Comparison of ENCODE assay signal across 8 cellular contexts in genomic region chr5:141617128-141617527, GRCh38. TPM values are rescaled to one million over a fixed set of nuclear protein-coding genes. Genes with fewer than 3 reads are reported as not detected.
DNase-seq lines count a peak whose midpoint lies in the region; ATAC-seq and TF ChIP-seq lines count a peak whose summit lies in the region.

No MANE protein-coding gene starts in this region.

- no peaks in the 10 kb centered on the region for H3K9me3 ChIP-seq in adrenal gland (replicated peaks in 1 of 3)
- H3K9me3 ChIP-seq in upper lobe of left lung, result no peaks in the 10 kb centered on the region

- TF ChIP-seq CTCF in adrenal gland (IDR thresholded peaks at IDR 0.05) (no peak), lower leg skin (IDR thresholded peaks at IDR 0.05) (no peak), upper lobe of left lung (IDR thresholded peaks at IDR 0.05) (no peak)

- intact Hi-C loops in activated naive CD4-positive, alpha-beta T cell treated with anti-CD3 and anti-CD28 coated beads for 36 hours (cut with micrococcal nuclease), result loop anchor here (5.0 to 10.0 kb wide), 7 partner anchors 95 to 1502 kb away; partner anchors contain the start of genes ANKHD1, APBB3, IK and NDUFA2
- intact Hi-C loops in adrenal gland (cut with DNase I), result no loop called here
- intact Hi-C loops in lower leg skin (cut with DNase I; ENCODE audit: low total_unique reads), result no loop called here

- H3K27me3 Mint-ChIP-seq in activated naive CD4-positive, alpha-beta T cell treated with anti-CD3 and anti-CD28 coated beads for 36 hours (ENCODE audit: low read depth), result no peaks in the 10 kb centered on the region

- TF ChIP-seq EP300 in upper lobe of left lung (IDR thresholded peaks at IDR 0.05), result no peak

- peak overlapping the region; percentile 82 to 92 (median 92) for H3K27ac ChIP-seq in adrenal gland
- peak overlapping the region; percentile 95 to 98 (median 97) for H3K27ac ChIP-seq in upper lobe of left lung

- H3K36me3 ChIP-seq in adrenal gland (replicated peaks in 1 of 2) (peaks cover 0 to 24% of the 10 kb centered on the region in 2 donors), upper lobe of left lung (peaks cover 0 to 24% (median 11%) of the 10 kb centered on the region in 4 donors)

- TF ChIP-seq POLR2A in adrenal gland (IDR thresholded peaks at IDR 0.05) (no peak), lower leg skin (IDR thresholded peaks at IDR 0.05) (no peak), upper lobe of left lung (IDR thresholded peaks at IDR 0.05) (no peak)

- CTCF ChIA-PET in activated naive CD4-positive, alpha-beta T cell treated with anti-CD3 and anti-CD28 coated beads for 36 hours (lab: Charles Lee), result interaction anchor here (0.7 to 8.5 kb wide), 11 partner anchors 9 to 93 kb away, joined by 3 to 197 read pairs (median 9); partner anchors contain the start of genes HDAC3 and RELL2

- H3K27me3 ChIP-seq in adrenal gland (no peaks in the 10 kb centered on the region), upper lobe of left lung (no peaks in the 10 kb centered on the region)

- H3K4me1 Mint-ChIP-seq in activated naive CD4-positive, alpha-beta T cell treated with anti-CD3 and anti-CD28 coated beads for 36 hours (ENCODE audit: low read depth), result peaks cover 60% of the 10 kb centered on the region

- DNase-seq in activated naive CD4-positive, alpha-beta T cell treated with anti-CD3 and anti-CD28 coated beads for 36 hours, result no peak
- DNase-seq in activated naive CD4-positive, alpha-beta T cell treated with anti-CD3 and anti-CD28 coated beads, Interleukin-2, amount 50 U/mL, for 16 hours, result no peak
- DNase-seq in adrenal gland (no peak), lower leg skin (ENCODE audit: low spot score in 2 of 2) (no peak), upper lobe of left lung (no peak), NCI-H446 treated with DMSO at 0.1 percent for 48 hours (lab: John Stamatoyannopoulos, UW) (no peak)
- no peak for DNase-seq in activated effector memory CD4-positive, alpha-beta T cell treated with Interleukin-2 at 50 U/mL for 16 hours

- ATAC-seq in upper lobe of left lung (ENCODE audit: low FRiP score in 2 of 2) (no peak), HG03378 (IDR thresholded peaks at IDR 0.05; ENCODE audit: unreplicated experiment) (no peak)

- peak overlapping the region; percentile 98 for H3K4me3 Mint-ChIP-seq in activated naive CD4-positive, alpha-beta T cell treated with anti-CD3 and anti-CD28 coated beads for 36 hours

- peak overlapping the region; percentile 99 for H3K27ac Mint-ChIP-seq in activated naive CD4-positive, alpha-beta T cell treated with anti-CD3 and anti-CD28 coated beads for 36 hours

- H3K36me3 Mint-ChIP-seq in activated naive CD4-positive, alpha-beta T cell treated with anti-CD3 and anti-CD28 coated beads for 36 hours (ENCODE audit: low read depth), result peaks cover 15% of the 10 kb centered on the region

- H3K4me1 ChIP-seq in adrenal gland (replicated peaks in 1 of 2) (peaks cover 13 to 29% of the 10 kb centered on the region in 2 donors), upper lobe of left lung (peaks cover 26 to 43% (median 40%) of the 10 kb centered on the region in 4 donors)

- H3K4me3 ChIP-seq in adrenal gland, result peak overlapping the region in 1 of 4 donors; percentile 55
- peak overlapping the region; percentile 82 for H3K4me3 ChIP-seq in lower leg skin (ENCODE audit: low read depth, poor library complexity, severe bottlenecking)
- H3K4me3 ChIP-seq in upper lobe of left lung, result peak overlapping the region in 3 of 4 donors; percentile 70 to 94 (median 92)

- no peaks in the 10 kb centered on the region for H3K9me3 Mint-ChIP-seq in activated naive CD4-positive, alpha-beta T cell treated with anti-CD3 and anti-CD28 coated beads for 36 hours

- WGBS in adrenal gland, 4 donors, result 30 to 40% (median 34%) methylated on average over 2 of the region's 2 CpGs
- 28 to 36% methylated on average over 2 of the region's 2 CpGs for WGBS in lower leg skin, 2 donors
- 31 to 40% methylated on average over 2 of the region's 2 CpGs for WGBS in upper lobe of left lung, 2 donors

RNA-seq across cellular contexts. Expression of gene DIAPH1, which starts 1.7 kb away (rescaled TPM):
- 100 to 1,000 TPM; 165 to 169 TPM for total RNA-seq in activated naive CD4-positive, alpha-beta T cell treated with anti-CD3 and anti-CD28 coated beads for 36 hours
- 10 to 100 TPM; 44.2 to 91.2 (median 59.0) TPM for total RNA-seq in adrenal gland
- polyA plus RNA-seq in adrenal gland, result 10 to 100 TPM; 30.4 to 35.3 (median 35.0) TPM
- total RNA-seq in lower leg skin, result 100 to 1,000 TPM in 1 of 4 donors, 10 to 100 TPM in 3; 64.9 to 101 (median 88.7) TPM
- 100 to 1,000 TPM in 5 of 6 donors, 10 to 100 TPM in 1; 96.4 to 175 (median 133) TPM for total RNA-seq in upper lobe of left lung

RNA-seq across cellular contexts. Expression of gene HDAC3, which starts 19.5 kb away (rescaled TPM):
- total RNA-seq in activated naive CD4-positive, alpha-beta T cell treated with anti-CD3 and anti-CD28 coated beads for 36 hours, result 10 to 100 TPM; 52.1 to 55.6 TPM
- total RNA-seq in adrenal gland (100 to 1,000 TPM in 1 of 8 donors, 10 to 100 TPM in 7; 53.1 to 101 (median 79.3) TPM), lower leg skin (10 to 100 TPM; 49.4 to 66.4 (median 52.7) TPM), upper lobe of left lung (10 to 100 TPM; 37.2 to 76.5 (median 47.6) TPM)
- 10 to 100 TPM; 68.7 to 92.3 (median 84.9) TPM for polyA plus RNA-seq in adrenal gland

RNA-seq across cellular contexts. Expression of gene RELL2, which starts 19.7 kb away (rescaled TPM):
- total RNA-seq in activated naive CD4-positive, alpha-beta T cell treated with anti-CD3 and anti-CD28 coated beads for 36 hours, result 10 to 100 TPM; 20.9 to 21.1 TPM
- total RNA-seq in adrenal gland, result 10 to 100 TPM in 2 of 8 donors, 1 to 10 TPM in 6; 5.4 to 13.2 (median 7.7) TPM
- 10 to 100 TPM in 2 of 3 donors, 1 to 10 TPM in 1; 2.3 to 37.6 (median 17.4) TPM for polyA plus RNA-seq in adrenal gland
- total RNA-seq in lower leg skin, result 10 to 100 TPM in 2 of 4 donors, 1 to 10 TPM in 2; 5.9 to 11.4 (median 9.0) TPM
- 1 to 10 TPM; 2.6 to 9.4 (median 6.5) TPM for total RNA-seq in upper lobe of left lung

RNA-seq across cellular contexts. Expression of gene FCHSD1, which starts 34.1 kb away (rescaled TPM):
- total RNA-seq in activated naive CD4-positive, alpha-beta T cell treated with anti-CD3 and anti-CD28 coated beads for 36 hours, result 10 to 100 TPM; 28.9 to 29.6 TPM
- 10 to 100 TPM in 6 of 8 donors, 1 to 10 TPM in 2; 5.0 to 29.1 (median 16.9) TPM for total RNA-seq in adrenal gland
- 10 to 100 TPM in 2 of 3 donors, 1 to 10 TPM in 1; 3.7 to 53.9 (median 23.6) TPM for polyA plus RNA-seq in adrenal gland
- total RNA-seq in lower leg skin, result 100 to 1,000 TPM in 2 of 4 donors, 10 to 100 TPM in 2; 72.1 to 136 (median 101) TPM
- total RNA-seq in upper lobe of left lung, result 100 to 1,000 TPM in 1 of 6 donors, 10 to 100 TPM in 5; 10.2 to 106 (median 32.7) TPM
